In genomic region chr19:644789-645188, GRCh38 we compare ENCODE assay signal across 17 cellular contexts. TPM values are rescaled to one million over a fixed set of nuclear protein-coding genes. Genes with fewer than 3 reads are reported as not detected.
DNase-seq lines count a peak whose midpoint lies in the region; TF ChIP-seq lines count a peak whose summit lies in the region.
"Had no signal": no experiment of that assay in that cellular context is flagged by ENCODE, and none has a peak within 500 bp of the region (broad histone marks: within the 10 kb centered on the region; RNA-seq: fewer than 3 reads in every experiment).

No MANE protein-coding gene starts in this region.

- no peak overlapping the region for H3K4ac ChIP-seq in trophoblast cell (ENCODE audit: low read depth, low read length)

- POLR2A ChIA-PET in RWPE1 (lab: Yijun Ruan, JAX; ENCODE audit: low non-redundant PET): interaction anchor here (0.6 kb wide), 1 partner anchor 31 kb away, joined by 4 read pairs; no protein-coding TSS in a partner anchor

- H4K8ac ChIP-seq in trophoblast cell (ENCODE audit: low read depth, low read length): no peak overlapping the region

- no peak overlapping the region for H4K91ac ChIP-seq in trophoblast cell (ENCODE audit: low read depth, low read length)

- peaks cover 69% of the 10 kb centered on the region for H4K20me1 ChIP-seq in BLaER1

- no peak overlapping the region for H2BK12ac ChIP-seq in trophoblast cell (ENCODE audit: low read length)

- H3K79me2 ChIP-seq in trophoblast cell (ENCODE audit: control insufficient read depth, insufficient read depth, low read length, poor library complexity): no peaks in the 10 kb centered on the region

- CTCF ChIA-PET in RWPE1 (lab: Yijun Ruan, JAX): interaction anchor here (0.7 kb wide), 1 partner anchor 92 kb away, joined by 3 read pairs; no protein-coding TSS in a partner anchor

- no peak overlapping the region for H2BK5ac ChIP-seq in trophoblast cell (ENCODE audit: low read depth, low read length, poor library complexity)

- no peak overlapping the region for H2AFZ ChIP-seq in trophoblast cell (ENCODE audit: insufficient read depth, low read length, poor library complexity)

- H4K12ac ChIP-seq in trophoblast cell (ENCODE audit: low read depth, low read length): no peak overlapping the region

- H3K27ac ChIP-seq in BLaER1: peak overlapping the region; percentile 58
- peak overlapping the region; percentile 58 for H3K27ac ChIP-seq in RWPE1
- no peak overlapping the region for H3K27ac ChIP-seq in trophoblast cell (ENCODE audit: low read depth, low read length)
- H3K27ac ChIP-seq: SJCRH30 had no signal

- H3K4me3 ChIP-seq in BLaER1 (peak overlapping the region; percentile 39), trophoblast cell (ENCODE audit: low read depth, low read length) (peak overlapping the region; percentile 39)
- H3K4me3 ChIP-seq: SJCRH30 had no signal

- H3K14ac ChIP-seq in trophoblast cell (ENCODE audit: low read length): no peak overlapping the region

- H3K36me3 ChIP-seq in BLaER1 (peaks cover 44% of the 10 kb centered on the region), trophoblast cell (ENCODE audit: control insufficient read depth in 1 of 2, insufficient read depth in 2 of 2, low read length in 2 of 2) (peaks cover 51 to 59% of the 10 kb centered on the region in 2 experiments)

- H2BK120ac ChIP-seq in trophoblast cell (ENCODE audit: insufficient read depth, low read length, poor library complexity): no peak overlapping the region

- H3K9ac ChIP-seq in BLaER1 (peak overlapping the region; percentile 64), trophoblast cell (ENCODE audit: low read length) (no peak overlapping the region)

- H3K79me1 ChIP-seq in trophoblast cell (ENCODE audit: low read length): no peaks in the 10 kb centered on the region

- peaks cover 49% of the 10 kb centered on the region for H3K4me1 ChIP-seq in BLaER1
- peaks cover 0 to 2% of the 10 kb centered on the region in 2 experiments for H3K4me1 ChIP-seq in trophoblast cell (ENCODE audit: control insufficient read depth in 1 of 2, insufficient read depth in 2 of 2, low read length in 2 of 2)
- H3K4me1 ChIP-seq: SJCRH30 had no signal

- no peak overlapping the region for H2AK5ac ChIP-seq in trophoblast cell (ENCODE audit: low read length)

- DNase-seq in RWPE1 (ENCODE audit: low spot score) (no peak), trophoblast cell (no peak), Ammon's horn (ENCODE audit: low spot score) (no peak)
- DNase-seq in activated T-cell treated with anti-CD3 and anti-CD28 coated beads, Interleukin-2, amount 50 U/mL, for 48 hours: no peak
- DNase-seq: Calu3; CD4-positive, alpha-beta T cell; H9; MV-4-11; NCI-H1417 treated with DMSO at 0.1 percent for 48 hours; NCI-H1930; NCI-H2171 treated with DMSO at 0.1 percent for 48 hours; NCI-H446 treated with DMSO at 0.1 percent for 48 hours; NK-92 treated with Interleukin-12 subunit alpha and Interleukin-12 subunit beta, amount 100 ng/mL, for 24 hours; OCI-M1; RPMI8226; SJCRH30 had no signal

- H3K9me3 ChIP-seq in BLaER1: no peaks in the 10 kb centered on the region
- H3K9me3 ChIP-seq in trophoblast cell (ENCODE audit: insufficient read depth, low read depth, low read length): peaks cover 4% of the 10 kb centered on the region
- H3K9me3 ChIP-seq: SJCRH30 had no signal

- no peak overlapping the region for H3K18ac ChIP-seq in trophoblast cell (ENCODE audit: low read length)

- WGBS in trophoblast cell (ENCODE audit: extremely low coverage, insufficient coverage, insufficient read length): no CpG with 5 or more reads among the region's 14 CpGs

- H3K4me2 ChIP-seq in BLaER1 (peak overlapping the region; percentile 92), trophoblast cell (ENCODE audit: low read length) (no peak overlapping the region)

- TF ChIP-seq CTCF in RWPE1 (conservative IDR thresholded peaks at IDR 0.05; ENCODE audit: low read depth): no peak

- no peak overlapping the region for H3K23ac ChIP-seq in trophoblast cell (ENCODE audit: low read length)

- no peaks in the 10 kb centered on the region for H3K27me3 ChIP-seq in BLaER1
- H3K27me3 ChIP-seq in trophoblast cell (ENCODE audit: insufficient read depth, low read length): no peaks in the 10 kb centered on the region
- H3K27me3 ChIP-seq: SJCRH30 had no signal

RNA-seq across cellular contexts. Expression of gene FGF22, which starts 5.1 kb away (rescaled TPM):
- 0.47 and 0.48 TPM in 2 replicates for polyA plus RNA-seq in trophoblast cell (2013)

RNA-seq across cellular contexts. Expression of gene POLRMT, which starts 11.5 kb away (rescaled TPM):
- polyA plus RNA-seq in trophoblast cell (2013): 35.6 and 40.7 TPM in 2 replicates

RNA-seq across cellular contexts. Expression of gene RNF126, which starts 18.2 kb away (rescaled TPM):
- 70.7 and 73.5 TPM in 2 replicates for polyA plus RNA-seq in trophoblast cell (2013)

RNA-seq across cellular contexts. Expression of gene FSTL3, which starts 31.4 kb away (rescaled TPM):
- polyA plus RNA-seq in trophoblast cell (2013): 15.0 and 16.0 TPM in 2 replicates

RNA-seq across cellular contexts. Expression of gene PRSS57, which starts 50.5 kb away (rescaled TPM):
- 0.04 TPM in 1 of 2 replicates, not detected in the other for polyA plus RNA-seq in trophoblast cell (2013)
